Comparison of ENCODE assay signal across 1 cellular context in the genomic region with DNA sequence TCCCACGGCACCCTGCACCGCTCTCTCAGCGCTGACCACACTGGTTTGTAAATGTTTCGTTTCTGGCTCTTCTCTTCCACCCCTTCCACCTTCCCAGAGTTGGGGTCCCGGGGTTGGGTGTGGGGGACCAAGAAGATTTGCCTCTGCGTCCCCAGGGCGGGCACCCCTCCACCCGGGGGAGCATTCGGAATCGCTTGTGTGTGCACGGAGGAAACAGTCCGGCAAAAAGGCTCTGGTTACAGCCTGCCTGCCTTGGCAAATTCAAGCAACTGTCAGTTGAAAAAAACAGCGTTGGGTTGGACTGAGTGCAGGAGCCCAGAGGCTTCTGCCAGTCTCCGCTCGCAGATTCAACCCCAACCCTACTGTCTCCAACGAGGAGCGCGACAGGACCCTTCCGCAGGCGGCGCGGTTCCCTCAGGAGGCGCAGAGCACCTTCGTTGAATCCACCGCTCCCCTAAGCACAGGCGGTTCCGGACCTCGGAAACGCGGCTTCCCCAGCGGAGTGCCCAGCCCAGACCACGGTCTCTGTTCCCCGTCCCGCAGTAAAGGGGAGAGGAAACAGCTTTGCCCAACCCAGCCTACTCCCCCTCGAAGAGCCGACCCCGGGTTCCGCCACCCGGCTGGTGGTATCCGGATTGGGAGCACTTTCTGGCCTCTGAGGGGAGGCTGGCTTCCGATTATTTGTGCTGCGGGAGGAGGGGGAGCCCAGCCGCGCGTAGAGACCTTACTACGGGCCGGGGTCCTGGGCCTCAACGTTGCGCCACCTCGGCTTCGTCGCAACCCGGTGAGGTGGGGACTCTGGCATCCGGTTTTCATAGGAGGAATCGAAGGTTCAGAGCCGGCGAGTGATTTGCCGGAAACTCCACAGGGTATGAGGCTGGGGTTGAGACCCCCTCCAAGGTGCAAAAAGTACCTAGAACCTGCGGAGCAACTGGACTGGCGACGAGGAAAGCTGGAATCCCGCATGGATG.
A peak's percentile ranks its signal among the peaks of the same experiment; 100 is the strongest.
TF ChIP-seq lines count a peak whose summit lies in the region.

No MANE protein-coding gene starts in this region.

TF ChIP-seq in K562, 482 proteins besides CTCF, POLR2A, EP300 and RAD21:
- TF ChIP-seq ZNF124 (CRISPR knock-in tag; IDR thresholded peaks at IDR 0.05): no peak
- no peak for TF ChIP-seq LCOR (CRISPR knock-in tag; IDR thresholded peaks at IDR 0.05)
- no peak for TF ChIP-seq TEAD4 (IDR thresholded peaks at IDR 0.05; ENCODE audit: low read length)
- TF ChIP-seq TEAD4 (CRISPR knock-in tag; IDR thresholded peaks at IDR 0.05; ENCODE audit: borderline replicate concordance): no peak
- no peak for TF ChIP-seq KLF1 (tag; IDR thresholded peaks at IDR 0.05)
- TF ChIP-seq, protein P1, sequence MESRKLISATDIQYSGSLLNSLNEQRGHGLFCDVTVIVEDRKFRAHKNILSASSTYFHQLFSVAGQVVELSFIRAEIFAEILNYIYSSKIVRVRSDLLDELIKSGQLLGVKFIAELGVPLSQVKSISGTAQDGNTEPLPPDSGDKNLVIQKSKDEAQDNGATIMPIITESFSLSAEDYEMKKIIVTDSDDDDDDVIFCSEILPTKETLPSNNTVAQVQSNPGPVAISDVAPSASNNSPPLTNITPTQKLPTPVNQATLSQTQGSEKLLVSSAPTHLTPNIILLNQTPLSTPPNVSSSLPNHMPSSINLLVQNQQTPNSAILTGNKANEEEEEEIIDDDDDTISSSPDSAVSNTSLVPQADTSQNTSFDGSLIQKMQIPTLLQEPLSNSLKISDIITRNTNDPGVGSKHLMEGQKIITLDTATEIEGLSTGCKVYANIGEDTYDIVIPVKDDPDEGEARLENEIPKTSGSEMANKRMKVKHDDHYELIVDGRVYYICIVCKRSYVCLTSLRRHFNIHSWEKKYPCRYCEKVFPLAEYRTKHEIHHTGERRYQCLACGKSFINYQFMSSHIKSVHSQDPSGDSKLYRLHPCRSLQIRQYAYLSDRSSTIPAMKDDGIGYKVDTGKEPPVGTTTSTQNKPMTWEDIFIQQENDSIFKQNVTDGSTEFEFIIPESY (CRISPR knock-in tag; IDR thresholded peaks at IDR 0.05): peak; percentile 21; the same call in 1 of the 2 replicates
- no peak for TF ChIP-seq PTTG1 (tag; IDR thresholded peaks at IDR 0.05; ENCODE audit: low read depth)
- no peak for TF ChIP-seq GABPA (tag; conservative IDR thresholded peaks at IDR 0.05; ENCODE audit: low read depth)
- no peak for TF ChIP-seq ETV1 (tag; conservative IDR thresholded peaks at IDR 0.05; ENCODE audit: low read depth)
- TF ChIP-seq, protein P2, sequence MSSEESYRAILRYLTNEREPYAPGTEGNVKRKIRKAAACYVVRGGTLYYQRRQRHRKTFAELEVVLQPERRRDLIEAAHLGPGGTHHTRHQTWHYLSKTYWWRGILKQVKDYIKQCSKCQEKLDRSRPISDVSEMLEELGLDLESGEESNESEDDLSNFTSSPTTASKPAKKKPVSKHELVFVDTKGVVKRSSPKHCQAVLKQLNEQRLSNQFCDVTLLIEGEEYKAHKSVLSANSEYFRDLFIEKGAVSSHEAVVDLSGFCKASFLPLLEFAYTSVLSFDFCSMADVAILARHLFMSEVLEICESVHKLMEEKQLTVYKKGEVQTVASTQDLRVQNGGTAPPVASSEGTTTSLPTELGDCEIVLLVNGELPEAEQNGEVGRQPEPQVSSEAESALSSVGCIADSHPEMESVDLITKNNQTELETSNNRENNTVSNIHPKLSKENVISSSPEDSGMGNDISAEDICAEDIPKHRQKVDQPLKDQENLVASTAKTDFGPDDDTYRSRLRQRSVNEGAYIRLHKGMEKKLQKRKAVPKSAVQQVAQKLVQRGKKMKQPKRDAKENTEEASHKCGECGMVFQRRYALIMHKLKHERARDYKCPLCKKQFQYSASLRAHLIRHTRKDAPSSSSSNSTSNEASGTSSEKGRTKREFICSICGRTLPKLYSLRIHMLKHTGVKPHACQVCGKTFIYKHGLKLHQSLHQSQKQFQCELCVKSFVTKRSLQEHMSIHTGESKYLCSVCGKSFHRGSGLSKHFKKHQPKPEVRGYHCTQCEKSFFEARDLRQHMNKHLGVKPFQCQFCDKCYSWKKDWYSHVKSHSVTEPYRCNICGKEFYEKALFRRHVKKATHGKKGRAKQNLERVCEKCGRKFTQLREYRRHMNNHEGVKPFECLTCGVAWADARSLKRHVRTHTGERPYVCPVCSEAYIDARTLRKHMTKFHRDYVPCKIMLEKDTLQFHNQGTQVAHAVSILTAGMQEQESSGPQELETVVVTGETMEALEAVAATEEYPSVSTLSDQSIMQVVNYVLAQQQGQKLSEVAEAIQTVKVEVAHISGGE (CRISPR knock-in tag; IDR thresholded peaks at IDR 0.05): no peak
